In the genomic region with DNA sequence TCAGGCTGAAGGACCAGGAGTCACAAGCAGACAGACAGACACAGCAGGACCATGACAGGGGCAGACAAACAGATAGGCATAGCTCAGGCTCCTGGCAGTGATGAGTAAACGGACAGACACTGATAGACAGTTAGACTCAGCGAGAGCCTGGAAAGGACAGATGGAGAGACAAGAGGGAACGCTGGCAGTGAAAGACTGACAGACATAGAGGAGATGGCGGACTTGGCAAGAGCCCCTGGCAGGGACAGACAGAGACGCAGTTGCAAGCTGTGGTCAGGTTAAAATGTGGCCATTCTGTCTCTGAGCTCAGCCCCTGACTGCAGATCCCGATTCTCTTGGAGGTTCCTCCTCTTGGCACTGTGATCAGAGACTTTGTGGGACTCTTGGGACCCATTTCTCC, we compare ENCODE assay signal across 24 cellular contexts. TPM values are rescaled to one million over a fixed set of nuclear protein-coding genes. Genes with fewer than 3 reads are reported as not detected.
DNase-seq lines count a peak whose midpoint lies in the region; ATAC-seq and TF ChIP-seq lines count a peak whose summit lies in the region.
"Had no signal": no experiment of that assay in that cellular context is flagged by ENCODE, and none has a peak within 500 bp of the region (broad histone marks: within the 10 kb centered on the region; RNA-seq: fewer than 3 reads in every experiment).

No MANE protein-coding gene starts in this region.

- H3K4me3 Mint-ChIP-seq in Calu3 (ENCODE audit: low read depth, unreplicated experiment), result no peak overlapping the region
- H3K4me3 Mint-ChIP-seq in activated T-helper 1 cell treated with anti-CD3 and anti-CD28 coated beads, Interleukin-12 subunit alpha, Interleukin-12 subunit beta, Interleukin-2, Interleukin-4 antibody, amounts not matched to agents 30 ng/mL and 10 ng/mL and 1 ng/mL, durations not matched to agents 14 hours and 24 hours and 36 hours, result no peak overlapping the region
- H3K4me3 Mint-ChIP-seq: nephron had no signal

- H3K9me3 Mint-ChIP-seq in Calu3 (ENCODE audit: low read depth, unreplicated experiment), result peaks cover 2% of the 10 kb centered on the region
- peaks cover 16% of the 10 kb centered on the region for H3K9me3 Mint-ChIP-seq in activated T-helper 1 cell treated with anti-CD3 and anti-CD28 coated beads, Interleukin-12 subunit alpha, Interleukin-12 subunit beta, Interleukin-2, Interleukin-4 antibody, amounts not matched to agents 30 ng/mL and 10 ng/mL and 1 ng/mL, durations not matched to agents 14 hours and 24 hours and 36 hours
- H3K9me3 Mint-ChIP-seq: nephron had no signal

- H3K4me1 ChIP-seq in BE2C, result peaks cover 41% of the 10 kb centered on the region
- H3K4me1 ChIP-seq: breast epithelium, parathyroid adenoma, sigmoid colon had no signal

- no peaks in the 10 kb centered on the region for H3K36me3 ChIP-seq in BE2C
- H3K36me3 ChIP-seq: breast epithelium, Peyer's patch, sigmoid colon, vagina had no signal

- no peaks in the 10 kb centered on the region for H3K36me3 Mint-ChIP-seq in Calu3 (ENCODE audit: insufficient read depth, unreplicated experiment)
- peaks cover 22% of the 10 kb centered on the region for H3K36me3 Mint-ChIP-seq in activated T-helper 1 cell treated with anti-CD3 and anti-CD28 coated beads, Interleukin-12 subunit alpha, Interleukin-12 subunit beta, Interleukin-2, Interleukin-4 antibody, amounts not matched to agents 30 ng/mL and 10 ng/mL and 1 ng/mL, durations not matched to agents 14 hours and 24 hours and 36 hours (ENCODE audit: low read depth)

- DNase-seq in BE2C (peak; percentile 68), Calu3 (no peak), myocyte (ENCODE audit: low read depth) (peak; percentile 28), EL (no peak)
- no peak for DNase-seq in activated T-helper 1 cell treated with anti-CD3 and anti-CD28 coated beads, Interleukin-12 subunit alpha, Interleukin-12 subunit beta, Interleukin-2, Interleukin-4 antibody, amounts not matched to agents 30 ng/mL and 10 ng/mL and 1 ng/mL, durations not matched to agents 14 hours and 24 hours and 36 hours (ENCODE audit: low spot score)
- DNase-seq: activated CD4-positive, alpha-beta T cell treated with anti-CD3 and anti-CD28 coated beads, Interleukin-2, amount 50 U/mL, for 1 hour; activated CD8-positive, alpha-beta memory T cell treated with anti-CD3 and anti-CD28 coated beads, Interleukin-2, amount 50 U/mL, for 4 hours; activated gamma-delta T cell; glutamatergic neuron; GOT3; NCI-H1105; NCI-H2081 treated with DMSO at 0.1 percent for 48 hours; NCI-H510A; SK-N-SH had no signal

- H3K27me3 ChIP-seq in BE2C, result no peaks in the 10 kb centered on the region
- H3K27me3 ChIP-seq: breast epithelium, Peyer's patch, sigmoid colon, vagina had no signal

- H3K4me1 Mint-ChIP-seq in Calu3 (ENCODE audit: low read depth, unreplicated experiment), result peaks cover 39% of the 10 kb centered on the region
- H3K4me1 Mint-ChIP-seq in activated T-helper 1 cell treated with anti-CD3 and anti-CD28 coated beads, Interleukin-12 subunit alpha, Interleukin-12 subunit beta, Interleukin-2, Interleukin-4 antibody, amounts not matched to agents 30 ng/mL and 10 ng/mL and 1 ng/mL, durations not matched to agents 14 hours and 24 hours and 36 hours (ENCODE audit: low read depth), result peaks cover 82% of the 10 kb centered on the region

- H3K27ac Mint-ChIP-seq in Calu3 (ENCODE audit: unreplicated experiment), result peak overlapping the region; percentile 14
- peak overlapping the region; percentile 53 for H3K27ac Mint-ChIP-seq in activated T-helper 1 cell treated with anti-CD3 and anti-CD28 coated beads, Interleukin-12 subunit alpha, Interleukin-12 subunit beta, Interleukin-2, Interleukin-4 antibody, amounts not matched to agents 30 ng/mL and 10 ng/mL and 1 ng/mL, durations not matched to agents 14 hours and 24 hours and 36 hours
- H3K27ac Mint-ChIP-seq: nephron had no signal

- no peaks in the 10 kb centered on the region for H3K27me3 Mint-ChIP-seq in Calu3 (ENCODE audit: unreplicated experiment)
- H3K27me3 Mint-ChIP-seq in activated T-helper 1 cell treated with anti-CD3 and anti-CD28 coated beads, Interleukin-12 subunit alpha, Interleukin-12 subunit beta, Interleukin-2, Interleukin-4 antibody, amounts not matched to agents 30 ng/mL and 10 ng/mL and 1 ng/mL, durations not matched to agents 14 hours and 24 hours and 36 hours (ENCODE audit: insufficient read depth), result no peaks in the 10 kb centered on the region

- ATAC-seq in GM18873 (IDR thresholded peaks at IDR 0.05; ENCODE audit: low FRiP score, unreplicated experiment) (no peak), GM18505 (IDR thresholded peaks at IDR 0.05; ENCODE audit: unreplicated experiment) (no peak)

- BruUV-seq in Calu3 (replicated peaks; lab: Mats Ljungman, UMichigan), result no TSS peak

- CTCF ChIA-PET in Calu3 (lab: Charles Lee), result interaction anchor here (1.3 kb wide), 1 partner anchor 15 kb away, joined by 4 read pairs; no protein-coding TSS in a partner anchor

- intact Hi-C loops in Calu3 (cut with micrococcal nuclease; ENCODE audit: unreplicated experiment), result no loop called here
- intact Hi-C loops in activated T-helper 1 cell treated with anti-CD3 and anti-CD28 coated beads, Interleukin-12 subunit alpha, Interleukin-12 subunit beta, Interleukin-2, Interleukin-4 antibody, amounts not matched to agents 30 ng/mL and 10 ng/mL and 1 ng/mL, durations not matched to agents 14 hours and 24 hours and 36 hours (cut with micrococcal nuclease), result no loop called here

- no peak for TF ChIP-seq POLR2A in GM18505 (IDR thresholded peaks at IDR 0.05; ENCODE audit: borderline replicate concordance, extremely low read depth, insufficient read depth, insufficient read length)

- no peak overlapping the region for H3K4me3 ChIP-seq in BE2C (ENCODE audit: low read depth, low read length)
- H3K4me3 ChIP-seq: breast epithelium, Peyer's patch, sigmoid colon, vagina had no signal

- H3K9me3 ChIP-seq in BE2C, result no peaks in the 10 kb centered on the region; the same call in 1 of the 2 replicates
- H3K9me3 ChIP-seq: breast epithelium, Peyer's patch, sigmoid colon, SK-N-SH, vagina had no signal

- TF ChIP-seq CTCF in BE2C (IDR thresholded peaks at IDR 0.05; ENCODE audit: low read depth, low read length) (no peak), Calu3 (IDR thresholded peaks at IDR 0.05; ENCODE audit: unreplicated experiment) (no peak)

RNA-seq across cellular contexts. Expression of gene CSF2, which starts 13.6 kb away (rescaled TPM):
- polyA plus RNA-seq in BE2C (2012; ENCODE audit: insufficient read depth, insufficient read length, low read depth), result not detected
- total RNA-seq in Calu3 (2022) (0.80 TPM in 1 of 2 replicates, not detected in the other), myocyte (not detected in 2 replicates)
- 1,648 and 1,678 TPM in 2 replicates for total RNA-seq in activated T-helper 1 cell treated with anti-CD3 and anti-CD28 coated beads, Interleukin-12 subunit alpha, Interleukin-12 subunit beta, Interleukin-2, Interleukin-4 antibody, amounts not matched to agents 30 ng/mL and 10 ng/mL and 1 ng/mL, durations not matched to agents 14 hours and 24 hours and 36 hours
- not detected for polyA plus RNA-seq in myocyte (2012)
- total RNA-seq: breast epithelium, Peyer's patch, sigmoid colon, temporal lobe, vagina had no signal

RNA-seq across cellular contexts. Expression of gene IL3, which starts 26.7 kb away (rescaled TPM):
- not detected for polyA plus RNA-seq in BE2C (2012; ENCODE audit: insufficient read depth, insufficient read length, low read depth)
- total RNA-seq in Calu3 (2022) (not detected in 2 replicates), myocyte (not detected in 2 replicates)
- 94.6 and 98.5 TPM in 2 replicates for total RNA-seq in activated T-helper 1 cell treated with anti-CD3 and anti-CD28 coated beads, Interleukin-12 subunit alpha, Interleukin-12 subunit beta, Interleukin-2, Interleukin-4 antibody, amounts not matched to agents 30 ng/mL and 10 ng/mL and 1 ng/mL, durations not matched to agents 14 hours and 24 hours and 36 hours
- not detected for polyA plus RNA-seq in myocyte (2012)
- total RNA-seq: breast epithelium, Daoy, Peyer's patch, sigmoid colon, temporal lobe, vagina had no signal
- polyA plus RNA-seq: sigmoid colon, SK-N-SH had no signal

Comparison
In these comparisons a context has a peak if more than half of its experiments do, and no peak if none do; other contexts are left out.
1. DNase-seq: peak in BE2C (single experiment) and myocyte (single experiment); none in Calu3 (single experiment), activated T-helper 1 cell treated with anti-CD3 and anti-CD28 coated beads, Interleukin-12 subunit alpha, Interleukin-12 subunit beta, Interleukin-2, Interleukin-4 antibody, amounts not matched to agents 30 ng/mL and 10 ng/mL and 1 ng/mL, durations not matched to agents 14 hours and 24 hours and 36 hours (single experiment) and EL (single experiment).
2. RNA of gene CSF2, which starts 13.6 kb away (total RNA-seq): 1,648 to 1,678 TPM in activated T-helper 1 cell treated with anti-CD3 and anti-CD28 coated beads, Interleukin-12 subunit alpha, Interleukin-12 subunit beta, Interleukin-2, Interleukin-4 antibody, amounts not matched to agents 30 ng/mL and 10 ng/mL and 1 ng/mL, durations not matched to agents 14 hours and 24 hours and 36 hours; 0.80 TPM in Calu3 and not detected in myocyte; every median in the first group is over 100 times any median in the second.
3. RNA of gene IL3, which starts 26.7 kb away (total RNA-seq): 94.6 to 98.5 TPM in activated T-helper 1 cell treated with anti-CD3 and anti-CD28 coated beads, Interleukin-12 subunit alpha, Interleukin-12 subunit beta, Interleukin-2, Interleukin-4 antibody, amounts not matched to agents 30 ng/mL and 10 ng/mL and 1 ng/mL, durations not matched to agents 14 hours and 24 hours and 36 hours; not detected in Calu3 and not detected in myocyte; every median in the first group is over 10 times any median in the second.